In the genomic region with DNA sequence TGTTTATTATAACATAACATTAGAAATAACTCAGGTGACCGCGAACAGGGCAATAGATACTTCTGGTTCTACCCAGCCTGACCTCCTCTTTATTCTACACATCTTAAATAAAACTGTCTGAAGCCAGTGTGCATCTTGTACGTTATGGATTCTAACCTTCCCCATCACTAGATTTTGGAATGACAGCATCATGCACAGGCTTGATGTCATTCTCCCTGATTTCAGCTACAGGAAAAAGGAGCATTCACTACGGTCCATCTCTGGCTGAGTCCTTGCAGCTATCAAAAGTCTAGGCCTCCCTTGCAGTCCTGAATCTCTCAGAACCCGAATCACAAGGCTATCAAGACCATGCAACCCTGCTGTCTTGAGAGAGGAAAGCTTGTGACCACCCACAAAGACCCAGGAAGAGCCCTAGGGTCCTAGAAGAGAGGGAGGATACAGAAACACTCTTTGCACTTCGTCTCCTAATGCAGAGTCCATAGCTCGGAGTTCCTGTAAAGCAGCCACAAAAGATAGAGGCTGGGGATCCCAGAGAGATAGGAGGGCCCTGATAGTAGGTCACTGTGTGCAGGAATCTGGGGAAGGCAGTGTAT, we compare ENCODE assay signal across 9 cellular contexts. TPM values are rescaled to one million over a fixed set of nuclear protein-coding genes. Genes with fewer than 3 reads are reported as not detected.
DNase-seq lines count a peak whose midpoint lies in the region; ATAC-seq and TF ChIP-seq lines count a peak whose summit lies in the region.
"Had no signal": no experiment of that assay in that cellular context is flagged by ENCODE, and none has a peak within 500 bp of the region (broad histone marks: within the 10 kb centered on the region; RNA-seq: fewer than 3 reads in every experiment).

No MANE protein-coding gene starts in this region.

- peaks cover 0 to under 1% of the 10 kb centered on the region in 2 donors for H3K9me3 Mint-ChIP-seq in activated T-cell treated with anti-CD3 and anti-CD28 coated beads, Interleukin-2, amount 50 U/mL, for 72 hours
- H3K9me3 Mint-ChIP-seq in immature natural killer cell: no peaks in the 10 kb centered on the region

- no peak for TF ChIP-seq CTCF in suprapubic skin (IDR thresholded peaks at IDR 0.05)

- no peak for TF ChIP-seq EP300 in suprapubic skin (IDR thresholded peaks at IDR 0.05)

- H3K27me3 ChIP-seq in suprapubic skin: no peaks in the 10 kb centered on the region
- no peaks in the 10 kb centered on the region for H3K27me3 ChIP-seq in GM23248 (replicated peaks; ENCODE audit: insufficient read depth)

- peaks cover 30% of the 10 kb centered on the region for H3K4me1 Mint-ChIP-seq in activated T-cell treated with anti-CD3 and anti-CD28 coated beads, Interleukin-2, amount 50 U/mL, for 72 hours (ENCODE audit: low read depth)
- H3K4me1 Mint-ChIP-seq in immature natural killer cell: peaks cover 55 to 71% of the 10 kb centered on the region in 2 donors

- peak overlapping the region; percentile 76 to 81 for H3K4me3 Mint-ChIP-seq in activated T-cell treated with anti-CD3 and anti-CD28 coated beads, Interleukin-2, amount 50 U/mL, for 72 hours
- peak overlapping the region; percentile 82 to 97 (median 95) for H3K4me3 Mint-ChIP-seq in immature natural killer cell

- peaks cover 0 to 10% of the 10 kb centered on the region in 2 donors for H3K36me3 Mint-ChIP-seq in activated T-cell treated with anti-CD3 and anti-CD28 coated beads, Interleukin-2, amount 50 U/mL, for 72 hours (ENCODE audit: insufficient read depth in 2 of 2)
- H3K36me3 Mint-ChIP-seq in immature natural killer cell: peaks cover 12 to 14% (median 14%) of the 10 kb centered on the region in 3 donors

- no peaks in the 10 kb centered on the region for H3F3A ChIP-seq in GM23248 (ENCODE audit: insufficient read depth)

- no peaks in the 10 kb centered on the region for H3K79me2 ChIP-seq in GM23248 (ENCODE audit: insufficient read depth)

- no peaks in the 10 kb centered on the region for H3K9me3 ChIP-seq in suprapubic skin
- H3K9me3 ChIP-seq in GM23248 (ENCODE audit: low read depth): no peaks in the 10 kb centered on the region
- H3K9me3 ChIP-seq: HAP-1 had no signal

- in situ Hi-C loops in GM23248 (cut with MboI): no loop called here

- H3K27ac ChIP-seq in suprapubic skin: no peak overlapping the region
- H3K27ac ChIP-seq in caudate nucleus (ENCODE audit: low read depth, low read length): no peak overlapping the region
- H3K27ac ChIP-seq in GM23248: no peak overlapping the region

- no peak for DNase-seq in activated T-cell treated with anti-CD3 and anti-CD28 coated beads, Interleukin-2, amount 50 U/mL, for 72 hours
- DNase-seq in activated T-cell treated with anti-CD3 and anti-CD28 coated beads, Interleukin-2, amount 50 U/mL, for 48 hours: no peak
- DNase-seq in OCI-M1 (lab: John Stamatoyannopoulos, UW): peak; percentile 30
- no peak for DNase-seq in immature natural killer cell
- DNase-seq in suprapubic skin (ENCODE audit: low spot score in 2 of 2): no peak
- DNase-seq in caudate nucleus (lab: John Stamatoyannopoulos, UW): no peak
- no peak for DNase-seq in C1 segment of cervical spinal cord (lab: John Stamatoyannopoulos, UW)
- DNase-seq in GM23248: no peak

- 77% methylated on average over 6 of the region's 7 CpGs for WGBS in suprapubic skin
- 60 to 70% methylated on average over 7 of the region's 7 CpGs for WGBS in GM23248 (ENCODE audit: low coverage in 1 of 2, low lambda C conversion rate in 2 of 2, missing lambda C conversion rate in 2 of 2), 2 experiments

- H3K9me2 ChIP-seq in GM23248 (ENCODE audit: insufficient read depth): no peaks in the 10 kb centered on the region

- no peak overlapping the region for H3K4me2 ChIP-seq in GM23248 (ENCODE audit: unreplicated experiment)

- peak overlapping the region; percentile 43 for H3K27ac Mint-ChIP-seq in activated T-cell treated with anti-CD3 and anti-CD28 coated beads, Interleukin-2, amount 50 U/mL, for 72 hours
- H3K27ac Mint-ChIP-seq in immature natural killer cell: peak overlapping the region; percentile 48 to 95 (median 85)

- peaks cover 7% of the 10 kb centered on the region for H3K27me3 Mint-ChIP-seq in activated T-cell treated with anti-CD3 and anti-CD28 coated beads, Interleukin-2, amount 50 U/mL, for 72 hours (ENCODE audit: low read depth)
- H3K27me3 Mint-ChIP-seq in immature natural killer cell (ENCODE audit: low read depth in 3 of 3): peaks cover 0 to 7% (median 2%) of the 10 kb centered on the region in 3 donors

- no peaks in the 10 kb centered on the region for H4K20me1 ChIP-seq in GM23248 (ENCODE audit: insufficient read depth)

- H3K36me3 ChIP-seq in suprapubic skin (peaks cover 11% of the 10 kb centered on the region), GM23248 (ENCODE audit: low read depth) (no peaks in the 10 kb centered on the region)
- H3K36me3 ChIP-seq: HAP-1 had no signal

- TF ChIP-seq POLR2A in suprapubic skin (IDR thresholded peaks at IDR 0.05): no peak

- H3K4me1 ChIP-seq in suprapubic skin: no peaks in the 10 kb centered on the region
- no peaks in the 10 kb centered on the region for H3K4me1 ChIP-seq in GM23248 (ENCODE audit: insufficient read depth)
- H3K4me1 ChIP-seq: HAP-1 had no signal

- H3K9ac ChIP-seq in GM23248: no peak overlapping the region

- H2AFZ ChIP-seq in GM23248: no peak overlapping the region

- no peak for ATAC-seq in activated T-cell treated with anti-CD3 and anti-CD28 coated beads, Interleukin-2, amount 50 U/mL, for 72 hours (replicated peaks in 1 of 2)

- H3K4me3 ChIP-seq in suprapubic skin (peak overlapping the region; percentile 15), GM23248 (no peak overlapping the region)
- H3K4me3 ChIP-seq: HAP-1 had no signal

RNA-seq across cellular contexts. Expression of a gene that starts 0.8 kb away (rescaled TPM):
- 10 to 100 TPM; 11.4 to 25.8 TPM for total RNA-seq in activated T-cell treated with anti-CD3 and anti-CD28 coated beads, Interleukin-2, amount 50 U/mL, for 72 hours
- polyA plus RNA-seq in immature natural killer cell (100 to 1,000 TPM; 173 to 252 (median 202) TPM), GM23248 (2016; fragmentation: Nextera tagmentation; extraction: Ambion mirVana) (4.2 and 4.9 TPM in 2 replicates)
- total RNA-seq in suprapubic skin: 100 to 1,000 TPM in 1 of 4 donors, 10 to 100 TPM in 3; 21.1 to 101 (median 91.3) TPM
- 0.89 and 2.5 TPM in 2 replicates for total RNA-seq in GM23248 (2014; rRNA removed; shearing (Covaris generic))

RNA-seq across cellular contexts. Expression of a gene that starts 3.2 kb away (rescaled TPM):
- 10 to 100 TPM; 12.5 to 20.9 TPM for total RNA-seq in activated T-cell treated with anti-CD3 and anti-CD28 coated beads, Interleukin-2, amount 50 U/mL, for 72 hours
- polyA plus RNA-seq in immature natural killer cell: 100 to 1,000 TPM; 183 to 353 (median 296) TPM
- 10 to 100 TPM; 23.7 to 76.6 (median 51.7) TPM for total RNA-seq in suprapubic skin
- 12.5 and 14.9 TPM in 2 replicates for total RNA-seq in GM23248 (2014; rRNA removed; shearing (Covaris generic))
- 17.8 and 18.9 TPM in 2 replicates for polyA plus RNA-seq in GM23248 (2016; fragmentation: Nextera tagmentation; extraction: Ambion mirVana)
